ENCODE assay signal across 14 cellular contexts in the genomic region with DNA sequence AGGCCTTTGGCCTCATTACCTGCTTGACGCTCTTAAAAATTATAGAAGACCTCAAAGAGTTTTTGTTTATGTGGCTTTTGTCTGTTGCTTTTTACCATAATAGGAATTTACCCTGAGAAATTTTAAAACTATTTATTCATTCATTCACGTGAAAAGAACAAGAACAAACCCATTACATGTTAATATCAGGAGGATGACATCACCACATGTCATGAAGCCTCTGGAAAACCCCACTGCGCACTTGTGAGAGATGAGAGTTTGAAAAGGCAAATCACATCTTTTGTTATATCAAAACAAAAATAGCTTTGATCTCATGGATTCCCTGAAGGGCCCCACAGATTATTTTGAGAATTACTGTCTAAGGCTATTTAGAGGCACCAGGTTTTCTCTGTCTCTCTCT.
DNase-seq lines count a peak whose midpoint lies in the region; ATAC-seq and TF ChIP-seq lines count a peak whose summit lies in the region.
"Had no signal": no experiment of that assay in that cellular context is flagged by ENCODE, and none has a peak within 500 bp of the region (broad histone marks: within the 10 kb centered on the region; RNA-seq: fewer than 3 reads in every experiment).

No MANE protein-coding gene starts in this region.

- H3K36me3 Mint-ChIP-seq in activated T-cell treated with anti-CD3 and anti-CD28 coated beads, Interleukin-2, amount 50 U/mL, for 72 hours (ENCODE audit: insufficient read depth in 2 of 2) = no peaks in the 10 kb centered on the region

- H4K20me1 ChIP-seq in IMR-90 (ENCODE audit: insufficient read depth, low read length) (no peaks in the 10 kb centered on the region), hepatocyte (ENCODE audit: insufficient read depth, poor library complexity, severe bottlenecking) (no peaks in the 10 kb centered on the region)

- peak overlapping the region in 1 of 2 experiments; percentile 39; a peak in 2 of 4 replicates for H4K8ac ChIP-seq in IMR-90 (ENCODE audit: low read depth in 2 of 2, low read length in 2 of 2)

- H3K4me2 ChIP-seq in IMR-90 (ENCODE audit: low read depth, low read length) (no peak overlapping the region), hepatocyte (no peak overlapping the region)

- no peak overlapping the region for H4K5ac ChIP-seq in IMR-90 (ENCODE audit: low read depth, low read length)

- no peaks in the 10 kb centered on the region for H3K79me2 ChIP-seq in hepatocyte

- peaks cover 6% of the 10 kb centered on the region for H3K4me1 Mint-ChIP-seq in activated T-cell treated with anti-CD3 and anti-CD28 coated beads, Interleukin-2, amount 50 U/mL, for 72 hours (ENCODE audit: low read depth)
- H3K4me1 Mint-ChIP-seq: B cell had no signal

- TF ChIP-seq POLR2A in IMR-90 (IDR thresholded peaks at IDR 0.05; ENCODE audit: low read depth, low read length) = no peak

- CTCF ChIA-PET in IMR-90 (lab: Yijun Ruan, JAX) = no interaction called here

- no peak overlapping the region for H2BK15ac ChIP-seq in IMR-90 (ENCODE audit: low read depth, low read length)

- H2BK5ac ChIP-seq in IMR-90 (ENCODE audit: low read depth, low read length, poor library complexity, severe bottlenecking) = no peak overlapping the region

- POLR2A ChIA-PET in IMR-90 (lab: Charles Lee; ENCODE audit: unreplicated experiment) = no interaction called here

- no peaks in the 10 kb centered on the region for H3K36me3 ChIP-seq in IMR-90 (ENCODE audit: control insufficient read depth, insufficient read depth, low read length)
- H3K36me3 ChIP-seq in hepatocyte (replicated peaks; ENCODE audit: insufficient read depth, low read depth) = no peaks in the 10 kb centered on the region

- intact Hi-C loops in IMR-90 (cut with micrococcal nuclease) = no loop called here

- no peaks in the 10 kb centered on the region for H3K9me3 ChIP-seq in IMR-90 (ENCODE audit: control insufficient read depth, insufficient read depth, low read length)
- H3K9me3 ChIP-seq in hepatocyte (ENCODE audit: low read depth) = no peaks in the 10 kb centered on the region

- H3K4me3 ChIP-seq in GM12865 (ENCODE audit: low read depth, low read length) (no peak overlapping the region), IMR-90 (ENCODE audit: insufficient read depth, low read depth, low read length) (no peak overlapping the region), epithelial cell of esophagus (ENCODE audit: low read length) (no peak overlapping the region), hepatocyte (no peak overlapping the region)

- peaks cover 0 to 5% of the 10 kb centered on the region in 2 donors for H3K9me3 Mint-ChIP-seq in activated T-cell treated with anti-CD3 and anti-CD28 coated beads, Interleukin-2, amount 50 U/mL, for 72 hours
- H3K9me3 Mint-ChIP-seq: CD4-positive, alpha-beta T cell had no signal

- H3K27ac ChIP-seq in IMR-90 (ENCODE audit: insufficient read depth, low read length) (no peak overlapping the region), hepatocyte (no peak overlapping the region)
- H3K27ac ChIP-seq: HL-60 had no signal

- no peak overlapping the region; the same call in 1 of the 2 replicates for H3K4ac ChIP-seq in IMR-90 (ENCODE audit: low read depth, low read length)

- peak overlapping the region; percentile 50; the same call in 1 of the 2 replicates for H2BK120ac ChIP-seq in IMR-90 (ENCODE audit: low read depth, low read length)

- in situ Hi-C loops in IMR-90 (cut with MboI; ENCODE audit: low sequenced_read_pairs) = no loop called here

- dilution Hi-C loops in IMR-90 (cut with HindIII; ENCODE audit: low sequenced_read_pairs, unreplicated experiment) = no loop called here

- H3K27me3 Mint-ChIP-seq in activated T-cell treated with anti-CD3 and anti-CD28 coated beads, Interleukin-2, amount 50 U/mL, for 72 hours (ENCODE audit: low read depth) = peaks cover 29% of the 10 kb centered on the region

- DNase-seq in activated T-cell treated with anti-CD3 and anti-CD28 coated beads, Interleukin-2, amount 50 U/mL, for 72 hours = peak; percentile 3 to 23
- DNase-seq in activated T-cell treated with anti-CD3 and anti-CD28 coated beads, Interleukin-2, amount 50 U/mL, for 1 hour = no peak
- DNase-seq in GM12865 (ENCODE audit: low read depth) (peak; percentile 72), IMR-90 (peak; percentile 65), epithelial cell of esophagus (ENCODE audit: low read depth) (peak; percentile 9), NK-92 (lab: John Stamatoyannopoulos, UW; ENCODE audit: unreplicated experiment) (no peak), hepatocyte (ENCODE audit: low spot score) (no peak)
- DNase-seq: C1 segment of cervical spinal cord; Calu3; CD4-positive, alpha-beta T cell; DMS 273 treated with DMSO at 0.1 percent for 48 hours; HCEC 1CT had no signal

- H2AK5ac ChIP-seq in IMR-90 (ENCODE audit: low read depth, low read length) = no peak overlapping the region

- peaks cover 12% of the 10 kb centered on the region for H3K9me1 ChIP-seq in IMR-90 (ENCODE audit: insufficient read depth, low read length)

- peak overlapping the region; percentile 15 for H3K27ac Mint-ChIP-seq in activated T-cell treated with anti-CD3 and anti-CD28 coated beads, Interleukin-2, amount 50 U/mL, for 72 hours
- H3K27ac Mint-ChIP-seq: B cell; CD4-positive, alpha-beta T cell had no signal

- no peak overlapping the region for H3K18ac ChIP-seq in IMR-90 (ENCODE audit: low read depth, low read length)

- H3K27me3 ChIP-seq in IMR-90 (ENCODE audit: control insufficient read depth, insufficient read depth, low read length) (no peaks in the 10 kb centered on the region), hepatocyte (peaks cover 2% of the 10 kb centered on the region)

- H3K9ac ChIP-seq in IMR-90 (ENCODE audit: low read depth, low read length) = no peak overlapping the region

- WGBS in IMR-90 (ENCODE audit: extremely low coverage in 2 of 2, insufficient read length in 1 of 2), 2 experiments = no CpG with 5 or more reads among the region's 3 CpGs
- 87% methylated on average over 3 of the region's 3 CpGs for WGBS in hepatocyte (ENCODE audit: low lambda C conversion rate, missing lambda C conversion rate)

- BruUV-seq in IMR-90 (replicated peaks; lab: Mats Ljungman, UMichigan) = no TSS peak

- H3K4me3 Mint-ChIP-seq in activated T-cell treated with anti-CD3 and anti-CD28 coated beads, Interleukin-2, amount 50 U/mL, for 72 hours = peak overlapping the region in 1 of 2 donors; percentile 64
- H3K4me3 Mint-ChIP-seq: B cell; CD4-positive, alpha-beta T cell had no signal

- H2AK9ac ChIP-seq in IMR-90 (replicated peaks; ENCODE audit: low read depth, low read length, poor library complexity) = no peak overlapping the region

- H4K91ac ChIP-seq in IMR-90 (ENCODE audit: insufficient read depth, low read depth, low read length) = no peak overlapping the region

- ATAC-seq in activated T-cell treated with anti-CD3 and anti-CD28 coated beads, Interleukin-2, amount 50 U/mL, for 72 hours (replicated peaks in 1 of 2) = peak; percentile 49 to 73
- no peak for ATAC-seq in IMR-90 (ENCODE audit: low read depth)

- H3K14ac ChIP-seq in IMR-90 (replicated peaks; ENCODE audit: low read depth, low read length) = no peak overlapping the region

- H2AFZ ChIP-seq in IMR-90 (replicated peaks; ENCODE audit: low read length, poor library complexity) (no peak overlapping the region), hepatocyte (no peak overlapping the region)

- TF ChIP-seq CTCF in GM12865 (IDR thresholded peaks at IDR 0.05; ENCODE audit: insufficient read depth, low read depth, low read length, missing control alignments) (no peak), IMR-90 (conservative IDR thresholded peaks at IDR 0.05; ENCODE audit: low read depth, low read length) (no peak), epithelial cell of esophagus (IDR thresholded peaks at IDR 0.05; ENCODE audit: insufficient read depth, low read depth, low read length, missing control alignments) (no peak), hepatocyte (IDR thresholded peaks at IDR 0.05; ENCODE audit: poor library complexity) (no peak)

- no peak overlapping the region for H3K56ac ChIP-seq in IMR-90 (ENCODE audit: extremely low read depth, insufficient read depth, low read length)

- no peak overlapping the region for H3K23ac ChIP-seq in IMR-90 (ENCODE audit: low read depth, low read length)

- peaks cover 15% of the 10 kb centered on the region for H3K4me1 ChIP-seq in IMR-90 (ENCODE audit: control insufficient read depth, insufficient read depth, low read length)
- no peaks in the 10 kb centered on the region for H3K4me1 ChIP-seq in hepatocyte (ENCODE audit: insufficient read depth)

- no peak overlapping the region for H2BK20ac ChIP-seq in IMR-90 (ENCODE audit: low read depth, low read length)

- H3K79me1 ChIP-seq in IMR-90 (ENCODE audit: low read depth in 1 of 2, low read length in 2 of 2) = no peaks in the 10 kb centered on the region

- no peaks in the 10 kb centered on the region for H3K9me2 ChIP-seq in hepatocyte (replicated peaks; ENCODE audit: insufficient read depth)

- TF ChIP-seq RAD21 in IMR-90 (IDR thresholded peaks at IDR 0.05; ENCODE audit: low read length) = no peak

TF ChIP-seq in IMR-90, 13 proteins besides CTCF, POLR2A, EP300 and RAD21 (continues in another document):
- TF ChIP-seq CEBPB (IDR thresholded peaks at IDR 0.05; ENCODE audit: low read depth, low read length) = no peak
- no peak for TF ChIP-seq MXI1 (IDR thresholded peaks at IDR 0.05; ENCODE audit: borderline replicate concordance, low read depth, low read length)
- TF ChIP-seq RFX5 (IDR thresholded peaks at IDR 0.05; ENCODE audit: low read depth, low read length) = no peak
- TF ChIP-seq FOS (IDR thresholded peaks at IDR 0.05; ENCODE audit: low read depth, low read length) = no peak
- TF ChIP-seq MAZ (IDR thresholded peaks at IDR 0.05; ENCODE audit: borderline replicate concordance, low read depth, low read length) = no peak
- no peak for TF ChIP-seq SMC3 (IDR thresholded peaks at IDR 0.05; ENCODE audit: low read depth, low read length)
- no peak for TF ChIP-seq MAFK (IDR thresholded peaks at IDR 0.05; ENCODE audit: low read depth, low read length)
- TF ChIP-seq ELK1 (IDR thresholded peaks at IDR 0.05; ENCODE audit: borderline replicate concordance, low read depth, low read length) = no peak
- TF ChIP-seq BHLHE40 (IDR thresholded peaks at IDR 0.05; ENCODE audit: low read depth, low read length) = no peak

Comparison
In these comparisons a context has a peak if more than half of its experiments do, and no peak if none do; other contexts are left out.
1. DNase-seq: peak in activated T-cell treated with anti-CD3 and anti-CD28 coated beads, Interleukin-2, amount 50 U/mL, for 72 hours (2 of 2), GM12865 (single experiment), IMR-90 (single experiment) and epithelial cell of esophagus (single experiment); none in activated T-cell treated with anti-CD3 and anti-CD28 coated beads, Interleukin-2, amount 50 U/mL, for 1 hour (single experiment), NK-92 (single experiment) and hepatocyte (single experiment).